Comparison of ENCODE assay signal across 18 cellular contexts in genomic region chr19:39112338-39112890, GRCh38. TPM values are rescaled to one million over a fixed set of nuclear protein-coding genes. Genes with fewer than 3 reads are reported as not detected.
DNase-seq lines count a peak whose midpoint lies in the region; ATAC-seq and TF ChIP-seq lines count a peak whose summit lies in the region.
"Had no signal": no experiment of that assay in that cellular context is flagged by ENCODE, and none has a peak within 500 bp of the region (broad histone marks: within the 10 kb centered on the region; RNA-seq: fewer than 3 reads in every experiment).

No MANE protein-coding gene starts in this region.

- peak overlapping the region; percentile 82 to 86 for H3K27ac ChIP-seq in liver (ENCODE audit: low read depth in 1 of 2, low read length in 2 of 2)
- H3K27ac ChIP-seq in aorta (ENCODE audit: low read depth in 1 of 2, low read length in 2 of 2), result no peak overlapping the region
- H3K27ac ChIP-seq: KMS-11, tibial artery had no signal

- TF ChIP-seq CTCF in MCF 10A (IDR thresholded peaks at IDR 0.05; ENCODE audit: unreplicated experiment) (no peak), liver (IDR thresholded peaks at IDR 0.05; ENCODE audit: low read depth, low read length, missing input control) (no peak)

- H3K9me3 Mint-ChIP-seq in MCF 10A (ENCODE audit: unreplicated experiment), result no peaks in the 10 kb centered on the region
- H3K9me3 Mint-ChIP-seq: activated CD4-positive, alpha-beta T cell treated with anti-CD3 and anti-CD28 coated beads, Interleukin-2, amount 10 ng/mL, durations not matched to agents 24 days and 14 days; activated T-helper 1 cell treated with anti-CD3 and anti-CD28 coated beads, Interleukin-12 subunit alpha, Interleukin-12 subunit beta, Interleukin-2, Interleukin-4 antibody, amounts not matched to agents 30 ng/mL and 10 ng/mL and 1 ng/mL, durations not matched to agents 14 hours and 24 hours and 36 hours; neural crest cell had no signal

- H3K4me1 ChIP-seq in liver (ENCODE audit: control insufficient read depth in 4 of 4, insufficient read depth in 4 of 4, low read length in 3 of 4), result peaks cover 0 to 8% (median 4%) of the 10 kb centered on the region in 4 donors
- no peaks in the 10 kb centered on the region for H3K4me1 ChIP-seq in aorta (ENCODE audit: control insufficient read depth in 1 of 2, insufficient read depth in 2 of 2, low read length in 2 of 2)

- POLR2A ChIA-PET in MCF 10A (lab: Yijun Ruan, JAX), result interaction anchor here (0.6 to 2.1 kb wide), 16 partner anchors 10 to 710 kb away, joined by 3 to 11 read pairs (median 4); partner anchors contain the start of genes FAM98C, MRPS12, PAK4 and SAMD4B

- H3K36me3 Mint-ChIP-seq in MCF 10A (ENCODE audit: insufficient read depth, unreplicated experiment), result no peaks in the 10 kb centered on the region

- TF ChIP-seq RAD21 in liver (IDR thresholded peaks at IDR 0.05), result peak; percentile 35 to 38

- BruUV-seq in MCF 10A (replicated peaks; lab: Mats Ljungman, UMichigan), result no TSS peak

- H3K36me3 ChIP-seq in liver (ENCODE audit: control insufficient read depth in 4 of 4, insufficient read depth in 3 of 4, low read depth in 1 of 4, low read length in 3 of 4) (no peaks in the 10 kb centered on the region), aorta (ENCODE audit: control insufficient read depth in 1 of 2, insufficient read depth in 2 of 2, low read length in 1 of 2) (no peaks in the 10 kb centered on the region)
- H3K36me3 ChIP-seq: tibial artery had no signal

- no peak overlapping the region for H3K9ac ChIP-seq in liver (ENCODE audit: low read depth in 1 of 2, low read length in 2 of 2)
- H3K9ac ChIP-seq: KMS-11 had no signal

- no peaks in the 10 kb centered on the region for H3K9me3 ChIP-seq in liver (ENCODE audit: control insufficient read depth in 4 of 4, low read length in 3 of 4)
- no peaks in the 10 kb centered on the region for H3K9me3 ChIP-seq in aorta (ENCODE audit: control insufficient read depth, low read length)
- H3K9me3 ChIP-seq: tibial artery had no signal

- peaks cover 30% of the 10 kb centered on the region for H3K4me1 Mint-ChIP-seq in MCF 10A (ENCODE audit: insufficient read depth, unreplicated experiment)
- H3K4me1 Mint-ChIP-seq: neural crest cell had no signal

- no peaks in the 10 kb centered on the region for H3K27me3 ChIP-seq in liver (ENCODE audit: control insufficient read depth in 4 of 4, insufficient read depth in 4 of 4, low read length in 3 of 4)
- H3K27me3 ChIP-seq in aorta (ENCODE audit: control insufficient read depth in 1 of 2, insufficient read depth in 2 of 2, low read length in 1 of 2), result no peaks in the 10 kb centered on the region

- no peaks in the 10 kb centered on the region for H3K27me3 Mint-ChIP-seq in MCF 10A (ENCODE audit: insufficient read depth, unreplicated experiment)
- H3K27me3 Mint-ChIP-seq: activated CD4-positive, alpha-beta T cell treated with anti-CD3 and anti-CD28 coated beads, Interleukin-2, amount 10 ng/mL, durations not matched to agents 24 days and 14 days had no signal

- intact Hi-C loops in left cardiac atrium (cut with DNase I), result loop anchor here in 1 of 2 donors (5.0 kb wide), 1 partner anchor 210 kb away; the partner anchor contains the start of gene LRFN1
- intact Hi-C loops in left ventricle myocardium superior (cut with micrococcal nuclease), result loop anchor here (10.0 kb wide), 2 partner anchors 72 to 212 kb away; partner anchors contain the start of gene LRFN1
- intact Hi-C loops in MCF 10A (cut with micrococcal nuclease), result loop anchor here (2.0 to 5.0 kb wide), 2 partner anchors 150 to 300 kb away; partner anchors contain the start of gene PLEKHG2
- intact Hi-C loops in aorta (cut with DNase I), result no loop called here

- WGBS in liver, result 35% methylated on average over 15 of the region's 15 CpGs
- 83 to 84% methylated on average over 15 of the region's 15 CpGs for WGBS in aorta, 2 donors

- peak overlapping the region; percentile 82 for H3K27ac Mint-ChIP-seq in MCF 10A (ENCODE audit: low read depth, unreplicated experiment)
- H3K27ac Mint-ChIP-seq: activated CD4-positive, alpha-beta T cell treated with anti-CD3 and anti-CD28 coated beads, Interleukin-2, amount 10 ng/mL, durations not matched to agents 24 days and 14 days; activated T-helper 1 cell treated with anti-CD3 and anti-CD28 coated beads, Interleukin-12 subunit alpha, Interleukin-12 subunit beta, Interleukin-2, Interleukin-4 antibody, amounts not matched to agents 30 ng/mL and 10 ng/mL and 1 ng/mL, durations not matched to agents 14 hours and 24 hours and 36 hours had no signal

- CTCF ChIA-PET in MCF 10A (lab: Yijun Ruan, JAX), result interaction anchor here (0.7 to 6.0 kb wide), 12 partner anchors 10 to 730 kb away, joined by 3 to 65 read pairs (median 4); no protein-coding TSS in a partner anchor

- peak; percentile 25 for DNase-seq in left cardiac atrium
- DNase-seq in left ventricle myocardium superior, result no peak
- DNase-seq in MCF 10A (ENCODE audit: unreplicated experiment), result peak; percentile 96
- DNase-seq in aorta, result no peak
- DNase-seq in cortex of kidney (lab: John Stamatoyannopoulos, UW), result no peak
- no peak for DNase-seq in NCI-H1417 treated with DMSO at 0.1 percent for 48 hours (lab: John Stamatoyannopoulos, UW)
- DNase-seq: activated CD4-positive, alpha-beta T cell treated with anti-CD3 and anti-CD28 coated beads, Interleukin-2, amount 10 ng/mL, durations not matched to agents 24 days and 14 days; effector CD4-positive, alpha-beta T cell; NCI-H2029 treated with DMSO at 0.1 percent for 48 hours; tibial artery had no signal

- H3K4me3 ChIP-seq in liver (ENCODE audit: low read depth in 1 of 3, low read length in 3 of 3) (no peak overlapping the region), aorta (ENCODE audit: low read length in 2 of 2) (no peak overlapping the region)
- H3K4me3 ChIP-seq: tibial artery had no signal

- peak overlapping the region; percentile 29 for H3K4me3 Mint-ChIP-seq in MCF 10A (ENCODE audit: unreplicated experiment)
- H3K4me3 Mint-ChIP-seq: activated CD4-positive, alpha-beta T cell treated with anti-CD3 and anti-CD28 coated beads, Interleukin-2, amount 10 ng/mL, durations not matched to agents 24 days and 14 days; activated T-helper 1 cell treated with anti-CD3 and anti-CD28 coated beads, Interleukin-12 subunit alpha, Interleukin-12 subunit beta, Interleukin-2, Interleukin-4 antibody, amounts not matched to agents 30 ng/mL and 10 ng/mL and 1 ng/mL, durations not matched to agents 14 hours and 24 hours and 36 hours; neural crest cell had no signal

- ATAC-seq in left cardiac atrium (peak in 1 of 2 donors; percentile 85), left ventricle myocardium superior (no peak), aorta (ENCODE audit: low FRiP score) (peak; percentile 48), GM18519 (IDR thresholded peaks at IDR 0.05; ENCODE audit: low FRiP score, unreplicated experiment) (no peak)

TF ChIP-seq in liver, 16 proteins besides CTCF, POLR2A, EP300 and RAD21 (continues in another document):
- TF ChIP-seq ATF3 (IDR thresholded peaks at IDR 0.05), result peak; percentile 28
- TF ChIP-seq HNF4G (IDR thresholded peaks at IDR 0.05), result no peak
- peak; percentile 61 for TF ChIP-seq NR2F2 (IDR thresholded peaks at IDR 0.05)
- peak; percentile 73 to 94 for TF ChIP-seq JUND (IDR thresholded peaks at IDR 0.05)
- peak; percentile 60 to 87 for TF ChIP-seq HNF4A (conservative IDR thresholded peaks at IDR 0.05)
- no peak for TF ChIP-seq TAF1 (conservative IDR thresholded peaks at IDR 0.05)
- peak in 1 of 2 donors; percentile 67 for TF ChIP-seq EGR1 (IDR thresholded peaks at IDR 0.05; ENCODE audit: low read depth in 2 of 2)
- peak; percentile 91 to 98 for TF ChIP-seq RXRA (IDR thresholded peaks at IDR 0.05)
- TF ChIP-seq, protein P1, sequence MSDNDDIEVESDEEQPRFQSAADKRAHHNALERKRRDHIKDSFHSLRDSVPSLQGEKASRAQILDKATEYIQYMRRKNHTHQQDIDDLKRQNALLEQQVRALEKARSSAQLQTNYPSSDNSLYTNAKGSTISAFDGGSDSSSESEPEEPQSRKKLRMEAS (IDR thresholded peaks at IDR 0.05), result peak; percentile 90
- peak; percentile 72 for TF ChIP-seq FOXA2 (IDR thresholded peaks at IDR 0.05)
- peak in 1 of 2 donors; percentile 43 for TF ChIP-seq GABPA (IDR thresholded peaks at IDR 0.05 in 1 of 2, conservative IDR thresholded peaks at IDR 0.05 in 1 of 2)
- no peak for TF ChIP-seq FOXA1 (IDR thresholded peaks at IDR 0.05)
- TF ChIP-seq, protein P2, sequence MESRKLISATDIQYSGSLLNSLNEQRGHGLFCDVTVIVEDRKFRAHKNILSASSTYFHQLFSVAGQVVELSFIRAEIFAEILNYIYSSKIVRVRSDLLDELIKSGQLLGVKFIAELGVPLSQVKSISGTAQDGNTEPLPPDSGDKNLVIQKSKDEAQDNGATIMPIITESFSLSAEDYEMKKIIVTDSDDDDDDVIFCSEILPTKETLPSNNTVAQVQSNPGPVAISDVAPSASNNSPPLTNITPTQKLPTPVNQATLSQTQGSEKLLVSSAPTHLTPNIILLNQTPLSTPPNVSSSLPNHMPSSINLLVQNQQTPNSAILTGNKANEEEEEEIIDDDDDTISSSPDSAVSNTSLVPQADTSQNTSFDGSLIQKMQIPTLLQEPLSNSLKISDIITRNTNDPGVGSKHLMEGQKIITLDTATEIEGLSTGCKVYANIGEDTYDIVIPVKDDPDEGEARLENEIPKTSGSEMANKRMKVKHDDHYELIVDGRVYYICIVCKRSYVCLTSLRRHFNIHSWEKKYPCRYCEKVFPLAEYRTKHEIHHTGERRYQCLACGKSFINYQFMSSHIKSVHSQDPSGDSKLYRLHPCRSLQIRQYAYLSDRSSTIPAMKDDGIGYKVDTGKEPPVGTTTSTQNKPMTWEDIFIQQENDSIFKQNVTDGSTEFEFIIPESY (IDR thresholded peaks at IDR 0.05), result peak; percentile 84
- peak; percentile 88 for TF ChIP-seq YY1 (IDR thresholded peaks at IDR 0.05)
- TF ChIP-seq SP1 (IDR thresholded peaks at IDR 0.05), result peak; percentile 64

RNA-seq across cellular contexts. Expression of gene PAK4, which starts 13.2 kb away (rescaled TPM):
- 10 to 100 TPM; 15.8 to 17.2 TPM for total RNA-seq in left cardiac atrium
- total RNA-seq in left ventricle myocardium superior, result 17.4 TPM
- total RNA-seq in MCF 10A (2022), result 28.4 and 29.5 TPM in 2 replicates
- 1 to 10 TPM; 5.4 to 9.5 TPM for total RNA-seq in liver
- polyA plus RNA-seq in liver, result 10 to 100 TPM in 1 of 2 donors, 1 to 10 TPM in 1; 6.0 to 16.6 TPM
- total RNA-seq in aorta, result 10 to 100 TPM; 15.9 to 22.2 TPM
- polyA plus RNA-seq in aorta, result 10 to 100 TPM in 1 of 2 donors, 1 to 10 TPM in 1; 8.0 to 12.5 TPM

RNA-seq across cellular contexts. Expression of gene ACP7, which starts 28.2 kb away (rescaled TPM):
- not detected for total RNA-seq in left cardiac atrium
- not detected for total RNA-seq in left ventricle myocardium superior
- total RNA-seq in MCF 10A (2022), result not detected in 2 replicates
- under 1 TPM in 1 of 2 donors, not detected in 1; 0.05 TPM for total RNA-seq in liver
- polyA plus RNA-seq in liver, result not detected
- total RNA-seq in aorta, result not detected
- not detected for polyA plus RNA-seq in aorta
- total RNA-seq: A673; activated CD4-positive, alpha-beta T cell treated with anti-CD3 and anti-CD28 coated beads, Interleukin-2, amount 10 ng/mL, durations not matched to agents 24 days and 14 days; activated T-helper 1 cell treated with anti-CD3 and anti-CD28 coated beads, Interleukin-12 subunit alpha, Interleukin-12 subunit beta, Interleukin-2, Interleukin-4 antibody, amounts not matched to agents 30 ng/mL and 10 ng/mL and 1 ng/mL, durations not matched to agents 14 hours and 24 hours and 36 hours; glomerular endothelial cell; neural crest cell; T-helper 1 cell treated with Interleukin-12 subunit alpha and Interleukin-12 subunit beta and Interleukin-4 antibody, amounts not matched to agents 30 ng/mL and 1 ng/mL, for 36 hours had no signal

Comparison
In these comparisons a context has a peak if more than half of its experiments do, and no peak if none do; other contexts are left out.
1. DNase-seq: peak in left cardiac atrium (single experiment) and MCF 10A (single experiment); none in left ventricle myocardium superior (single experiment), aorta (0 of 2), cortex of kidney (single experiment) and NCI-H1417 treated with DMSO at 0.1 percent for 48 hours (single experiment).
2. H3K27ac ChIP-seq: peak in liver (2 of 2); none in aorta (0 of 2).
3. intact Hi-C loops: an anchor here in left ventricle myocardium superior (10.0 kb wide) and MCF 10A (2.0 to 5.0 kb wide); none called in aorta.